Comparison of ENCODE assay signal across 1 cellular context in the genomic region with DNA sequence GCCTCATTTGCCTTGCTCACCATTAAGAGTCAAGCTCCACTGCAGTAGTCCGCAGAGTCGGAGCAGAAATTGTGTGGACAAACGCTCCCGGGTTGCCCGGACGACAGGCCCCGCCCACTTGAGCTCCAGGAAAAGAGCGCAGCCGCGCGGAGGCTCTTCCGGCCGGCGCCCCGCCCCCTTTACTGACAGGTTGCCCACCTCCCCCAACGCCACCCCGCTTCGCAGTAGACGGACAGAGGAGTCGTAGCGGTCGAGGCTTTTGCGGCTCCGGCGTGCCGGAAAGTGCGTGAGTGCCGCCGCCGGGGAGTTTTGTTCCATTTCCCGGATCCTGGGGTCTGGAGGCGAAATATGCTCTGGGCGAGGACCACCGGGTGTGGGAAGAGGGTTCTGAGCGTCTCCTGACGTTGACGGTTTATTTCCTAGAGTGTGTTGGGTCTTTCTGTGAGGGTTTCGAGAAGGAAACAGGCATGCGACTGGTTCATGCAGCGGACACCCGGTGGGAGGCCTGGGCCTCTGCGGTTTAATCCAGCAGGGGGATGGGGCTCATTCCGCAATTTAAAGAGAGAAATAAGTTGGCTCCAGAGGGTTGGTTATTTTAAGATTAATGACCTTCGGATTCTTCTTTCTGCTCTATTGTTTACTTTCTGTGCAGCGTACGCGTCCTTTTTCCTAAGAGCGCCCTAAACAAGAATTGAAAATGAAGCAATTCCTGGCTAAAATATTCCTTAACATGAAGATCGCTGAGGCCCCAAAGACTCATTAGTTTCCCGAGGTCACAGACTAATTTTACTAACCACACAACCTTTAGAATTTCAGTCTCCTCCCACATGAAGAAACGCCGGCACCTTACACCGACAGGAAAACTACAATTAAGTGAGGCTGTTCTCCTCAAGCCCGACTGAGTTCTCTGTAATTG.
TF ChIP-seq lines count a peak whose summit lies in the region.

A gene with protein sequence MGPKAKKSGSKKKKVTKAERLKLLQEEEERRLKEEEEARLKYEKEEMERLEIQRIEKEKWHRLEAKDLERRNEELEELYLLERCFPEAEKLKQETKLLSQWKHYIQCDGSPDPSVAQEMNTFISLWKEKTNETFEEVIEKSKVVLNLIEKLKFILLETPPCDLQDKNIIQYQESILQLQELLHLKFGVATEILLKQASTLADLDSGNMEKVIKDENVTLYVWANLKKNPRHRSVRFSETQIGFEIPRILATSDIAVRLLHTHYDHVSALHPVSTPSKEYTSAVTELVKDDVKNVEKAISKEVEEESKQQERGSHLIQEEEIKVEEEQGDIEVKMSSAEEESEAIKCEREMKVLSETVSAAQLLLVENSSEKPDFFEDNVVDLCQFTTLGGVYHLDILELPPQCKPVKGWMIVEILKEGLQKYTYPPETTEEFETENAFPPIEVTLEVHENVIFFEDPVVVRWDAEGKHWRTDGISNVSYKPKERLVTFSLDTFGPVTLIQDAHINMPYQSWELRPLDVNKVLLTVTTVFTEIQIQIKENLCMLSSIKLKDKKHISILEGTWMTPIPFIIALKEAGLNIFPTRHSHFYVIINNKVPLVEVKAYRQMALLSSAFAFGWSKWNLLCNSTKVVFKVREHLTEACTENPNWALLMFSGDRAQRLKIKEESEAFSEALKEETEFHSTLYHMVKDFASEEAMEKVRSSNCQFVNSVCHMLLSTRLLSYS (minus strand): TSS at position 105 of the 916 bp plus-strand sequence. CDS start 82 bp downstream, at position 23.
A gene with protein sequence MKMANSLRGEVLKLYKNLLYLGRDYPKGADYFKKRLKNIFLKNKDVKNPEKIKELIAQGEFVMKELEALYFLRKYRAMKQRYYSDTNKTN (plus strand): TSS at position 182 of the 916 bp plus-strand sequence. CDS start 8,720 bp downstream, outside the sequence.

TF ChIP-seq in HepG2, 621 proteins besides CTCF, POLR2A, EP300 and RAD21 (continued from another document and continues in another):
- TF ChIP-seq, protein P1, sequence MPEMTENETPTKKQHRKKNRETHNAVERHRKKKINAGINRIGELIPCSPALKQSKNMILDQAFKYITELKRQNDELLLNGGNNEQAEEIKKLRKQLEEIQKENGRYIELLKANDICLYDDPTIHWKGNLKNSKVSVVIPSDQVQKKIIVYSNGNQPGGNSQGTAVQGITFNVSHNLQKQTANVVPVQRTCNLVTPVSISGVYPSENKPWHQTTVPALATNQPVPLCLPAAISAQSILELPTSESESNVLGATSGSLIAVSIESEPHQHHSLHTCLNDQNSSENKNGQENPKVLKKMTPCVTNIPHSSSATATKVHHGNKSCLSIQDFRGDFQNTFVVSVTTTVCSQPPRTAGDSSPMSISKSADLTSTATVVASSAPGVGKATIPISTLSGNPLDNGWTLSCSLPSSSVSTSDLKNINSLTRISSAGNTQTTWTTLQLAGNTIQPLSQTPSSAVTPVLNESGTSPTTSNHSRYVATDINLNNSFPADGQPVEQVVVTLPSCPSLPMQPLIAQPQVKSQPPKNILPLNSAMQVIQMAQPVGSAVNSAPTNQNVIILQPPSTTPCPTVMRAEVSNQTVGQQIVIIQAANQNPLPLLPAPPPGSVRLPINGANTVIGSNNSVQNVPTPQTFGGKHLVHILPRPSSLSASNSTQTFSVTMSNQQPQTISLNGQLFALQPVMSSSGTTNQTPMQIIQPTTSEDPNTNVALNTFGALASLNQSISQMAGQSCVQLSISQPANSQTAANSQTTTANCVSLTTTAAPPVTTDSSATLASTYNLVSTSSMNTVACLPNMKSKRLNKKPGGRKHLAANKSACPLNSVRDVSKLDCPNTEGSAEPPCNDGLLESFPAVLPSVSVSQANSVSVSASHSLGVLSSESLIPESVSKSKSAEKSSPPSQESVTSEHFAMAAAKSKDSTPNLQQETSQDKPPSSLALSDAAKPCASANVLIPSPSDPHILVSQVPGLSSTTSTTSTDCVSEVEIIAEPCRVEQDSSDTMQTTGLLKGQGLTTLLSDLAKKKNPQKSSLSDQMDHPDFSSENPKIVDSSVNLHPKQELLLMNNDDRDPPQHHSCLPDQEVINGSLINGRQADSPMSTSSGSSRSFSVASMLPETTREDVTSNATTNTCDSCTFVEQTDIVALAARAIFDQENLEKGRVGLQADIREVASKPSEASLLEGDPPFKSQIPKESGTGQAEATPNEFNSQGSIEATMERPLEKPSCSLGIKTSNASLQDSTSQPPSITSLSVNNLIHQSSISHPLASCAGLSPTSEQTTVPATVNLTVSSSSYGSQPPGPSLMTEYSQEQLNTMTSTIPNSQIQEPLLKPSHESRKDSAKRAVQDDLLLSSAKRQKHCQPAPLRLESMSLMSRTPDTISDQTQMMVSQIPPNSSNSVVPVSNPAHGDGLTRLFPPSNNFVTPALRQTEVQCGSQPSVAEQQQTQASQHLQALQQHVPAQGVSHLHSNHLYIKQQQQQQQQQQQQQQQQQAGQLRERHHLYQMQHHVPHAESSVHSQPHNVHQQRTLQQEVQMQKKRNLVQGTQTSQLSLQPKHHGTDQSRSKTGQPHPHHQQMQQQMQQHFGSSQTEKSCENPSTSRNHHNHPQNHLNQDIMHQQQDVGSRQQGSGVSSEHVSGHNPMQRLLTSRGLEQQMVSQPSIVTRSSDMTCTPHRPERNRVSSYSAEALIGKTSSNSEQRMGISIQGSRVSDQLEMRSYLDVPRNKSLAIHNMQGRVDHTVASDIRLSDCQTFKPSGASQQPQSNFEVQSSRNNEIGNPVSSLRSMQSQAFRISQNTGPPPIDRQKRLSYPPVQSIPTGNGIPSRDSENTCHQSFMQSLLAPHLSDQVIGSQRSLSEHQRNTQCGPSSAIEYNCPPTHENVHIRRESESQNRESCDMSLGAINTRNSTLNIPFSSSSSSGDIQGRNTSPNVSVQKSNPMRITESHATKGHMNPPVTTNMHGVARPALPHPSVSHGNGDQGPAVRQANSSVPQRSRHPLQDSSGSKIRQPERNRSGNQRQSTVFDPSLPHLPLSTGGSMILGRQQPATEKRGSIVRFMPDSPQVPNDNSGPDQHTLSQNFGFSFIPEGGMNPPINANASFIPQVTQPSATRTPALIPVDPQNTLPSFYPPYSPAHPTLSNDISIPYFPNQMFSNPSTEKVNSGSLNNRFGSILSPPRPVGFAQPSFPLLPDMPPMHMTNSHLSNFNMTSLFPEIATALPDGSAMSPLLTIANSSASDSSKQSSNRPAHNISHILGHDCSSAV (CRISPR knock-in tag; IDR thresholded peaks at IDR 0.05; ENCODE audit: borderline replicate concordance), result peak; percentile 91; the same call in 1 of the 2 replicates
- TF ChIP-seq NR1H2 (CRISPR knock-in tag; IDR thresholded peaks at IDR 0.05; ENCODE audit: borderline replicate concordance, low read depth) (no peak), CBX2 (IDR thresholded peaks at IDR 0.05; ENCODE audit: low read depth, low read length) (no peak), CBX2 (CRISPR knock-in tag; IDR thresholded peaks at IDR 0.05; ENCODE audit: low read depth) (no peak), ZNF33B (CRISPR knock-in tag; IDR thresholded peaks at IDR 0.05) (0 out of 2 replicates have a peak, but pooled peaks have one; percentile 38), KDM1A (CRISPR knock-in tag; IDR thresholded peaks at IDR 0.05) (no peak), NR2F2 (IDR thresholded peaks at IDR 0.05; ENCODE audit: borderline replicate concordance, low read depth) (no peak; the same call in 1 of the 2 replicates), ZNF703 (CRISPR knock-in tag; IDR thresholded peaks at IDR 0.05; ENCODE audit: borderline replicate concordance) (no peak), TCF12 (IDR thresholded peaks at IDR 0.05) (no peak), TCF12 (CRISPR knock-in tag; IDR thresholded peaks at IDR 0.05) (no peak), JUND (CRISPR knock-in tag; IDR thresholded peaks at IDR 0.05) (no peak), ZNF557 (CRISPR knock-in tag; IDR thresholded peaks at IDR 0.05) (no peak), ZNF431 (CRISPR knock-in tag; IDR thresholded peaks at IDR 0.05; ENCODE audit: borderline replicate concordance, low read depth) (peak; percentile 67; the same call in 1 of the 2 replicates), KDM5A (IDR thresholded peaks at IDR 0.05; ENCODE audit: borderline replicate concordance, low read length) (peak; percentile 70; the same call in 1 of the 2 replicates), ADNP (CRISPR knock-in tag; IDR thresholded peaks at IDR 0.05) (no peak), ZNF781 (CRISPR knock-in tag; IDR thresholded peaks at IDR 0.05; ENCODE audit: borderline replicate concordance, not compliant biosample characterization) (peak; percentile 86), SNAI1 (CRISPR knock-in tag; IDR thresholded peaks at IDR 0.05; ENCODE audit: borderline replicate concordance) (peak; percentile 74; the same call in 1 of the 2 replicates), AHR (CRISPR knock-in tag; IDR thresholded peaks at IDR 0.05) (no peak), ZSCAN25 (CRISPR knock-in tag; IDR thresholded peaks at IDR 0.05) (0 out of 2 replicates have a peak, but pooled peaks have one; percentile 23), ZNF30 (CRISPR knock-in tag; IDR thresholded peaks at IDR 0.05) (no peak), ZFP36L1 (CRISPR knock-in tag; IDR thresholded peaks at IDR 0.05) (no peak; the same call in 1 of the 2 replicates)
- TF ChIP-seq, protein P2, sequence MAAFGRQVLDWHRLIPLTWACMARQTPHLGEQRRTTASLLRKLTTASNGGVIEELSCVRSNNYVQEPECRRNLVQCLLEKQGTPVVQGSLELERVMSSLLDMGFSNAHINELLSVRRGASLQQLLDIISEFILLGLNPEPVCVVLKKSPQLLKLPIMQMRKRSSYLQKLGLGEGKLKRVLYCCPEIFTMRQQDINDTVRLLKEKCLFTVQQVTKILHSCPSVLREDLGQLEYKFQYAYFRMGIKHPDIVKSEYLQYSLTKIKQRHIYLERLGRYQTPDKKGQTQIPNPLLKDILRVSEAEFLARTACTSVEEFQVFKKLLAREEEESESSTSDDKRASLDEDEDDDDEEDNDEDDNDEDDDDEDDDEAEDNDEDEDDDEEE (CRISPR knock-in tag; IDR thresholded peaks at IDR 0.05), result no peak
- TF ChIP-seq, protein P3, sequence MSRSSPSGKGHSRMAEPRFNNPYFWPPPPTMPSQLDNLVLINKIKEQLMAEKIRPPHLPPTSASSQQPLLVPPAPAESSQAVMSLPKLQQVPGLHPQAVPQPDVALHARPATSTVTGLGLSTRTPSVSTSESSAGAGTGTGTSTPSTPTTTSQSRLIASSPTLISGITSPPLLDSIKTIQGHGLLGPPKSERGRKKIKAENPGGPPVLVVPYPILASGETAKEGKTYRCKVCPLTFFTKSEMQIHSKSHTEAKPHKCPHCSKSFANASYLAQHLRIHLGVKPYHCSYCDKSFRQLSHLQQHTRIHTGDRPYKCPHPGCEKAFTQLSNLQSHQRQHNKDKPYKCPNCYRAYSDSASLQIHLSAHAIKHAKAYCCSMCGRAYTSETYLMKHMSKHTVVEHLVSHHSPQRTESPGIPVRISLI (CRISPR knock-in tag; IDR thresholded peaks at IDR 0.05; ENCODE audit: borderline replicate concordance), result no peak
- TF ChIP-seq, protein P4, sequence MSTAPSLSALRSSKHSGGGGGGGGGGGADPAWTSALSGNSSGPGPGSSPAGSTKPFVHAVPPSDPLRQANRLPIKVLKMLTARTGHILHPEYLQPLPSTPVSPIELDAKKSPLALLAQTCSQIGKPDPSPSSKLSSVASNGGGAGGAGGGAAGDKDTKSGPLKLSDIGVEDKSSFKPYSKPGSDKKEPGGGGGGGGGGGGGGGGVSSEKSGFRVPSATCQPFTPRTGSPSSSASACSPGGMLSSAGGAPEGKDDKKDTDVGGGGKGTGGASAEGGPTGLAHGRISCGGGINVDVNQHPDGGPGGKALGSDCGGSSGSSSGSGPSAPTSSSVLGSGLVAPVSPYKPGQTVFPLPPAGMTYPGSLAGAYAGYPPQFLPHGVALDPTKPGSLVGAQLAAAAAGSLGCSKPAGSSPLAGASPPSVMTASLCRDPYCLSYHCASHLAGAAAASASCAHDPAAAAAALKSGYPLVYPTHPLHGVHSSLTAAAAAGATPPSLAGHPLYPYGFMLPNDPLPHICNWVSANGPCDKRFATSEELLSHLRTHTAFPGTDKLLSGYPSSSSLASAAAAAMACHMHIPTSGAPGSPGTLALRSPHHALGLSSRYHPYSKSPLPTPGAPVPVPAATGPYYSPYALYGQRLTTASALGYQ (CRISPR knock-in tag; IDR thresholded peaks at IDR 0.05), result no peak
- TF ChIP-seq, protein P5, sequence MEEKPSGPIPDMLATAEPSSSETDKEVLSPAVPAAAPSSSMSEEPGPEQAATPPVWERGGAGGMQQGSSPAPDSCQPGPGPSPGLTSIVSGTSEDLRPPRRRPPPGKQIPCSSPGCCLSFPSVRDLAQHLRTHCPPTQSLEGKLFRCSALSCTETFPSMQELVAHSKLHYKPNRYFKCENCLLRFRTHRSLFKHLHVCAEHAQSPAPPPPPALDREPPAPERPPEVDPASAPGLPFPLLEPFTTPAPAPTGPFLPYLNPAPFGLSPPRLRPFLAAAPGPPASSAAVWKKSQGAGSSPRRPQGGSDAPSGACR (CRISPR knock-in tag; IDR thresholded peaks at IDR 0.05), result 0 out of 2 replicates have a peak, but pooled peaks have one; percentile 61
- TF ChIP-seq, protein P6, sequence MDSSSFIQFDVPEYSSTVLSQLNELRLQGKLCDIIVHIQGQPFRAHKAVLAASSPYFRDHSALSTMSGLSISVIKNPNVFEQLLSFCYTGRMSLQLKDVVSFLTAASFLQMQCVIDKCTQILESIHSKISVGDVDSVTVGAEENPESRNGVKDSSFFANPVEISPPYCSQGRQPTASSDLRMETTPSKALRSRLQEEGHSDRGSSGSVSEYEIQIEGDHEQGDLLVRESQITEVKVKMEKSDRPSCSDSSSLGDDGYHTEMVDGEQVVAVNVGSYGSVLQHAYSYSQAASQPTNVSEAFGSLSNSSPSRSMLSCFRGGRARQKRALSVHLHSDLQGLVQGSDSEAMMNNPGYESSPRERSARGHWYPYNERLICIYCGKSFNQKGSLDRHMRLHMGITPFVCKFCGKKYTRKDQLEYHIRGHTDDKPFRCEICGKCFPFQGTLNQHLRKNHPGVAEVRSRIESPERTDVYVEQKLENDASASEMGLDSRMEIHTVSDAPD (CRISPR knock-in tag; IDR thresholded peaks at IDR 0.05), result no peak
- TF ChIP-seq, protein P7, sequence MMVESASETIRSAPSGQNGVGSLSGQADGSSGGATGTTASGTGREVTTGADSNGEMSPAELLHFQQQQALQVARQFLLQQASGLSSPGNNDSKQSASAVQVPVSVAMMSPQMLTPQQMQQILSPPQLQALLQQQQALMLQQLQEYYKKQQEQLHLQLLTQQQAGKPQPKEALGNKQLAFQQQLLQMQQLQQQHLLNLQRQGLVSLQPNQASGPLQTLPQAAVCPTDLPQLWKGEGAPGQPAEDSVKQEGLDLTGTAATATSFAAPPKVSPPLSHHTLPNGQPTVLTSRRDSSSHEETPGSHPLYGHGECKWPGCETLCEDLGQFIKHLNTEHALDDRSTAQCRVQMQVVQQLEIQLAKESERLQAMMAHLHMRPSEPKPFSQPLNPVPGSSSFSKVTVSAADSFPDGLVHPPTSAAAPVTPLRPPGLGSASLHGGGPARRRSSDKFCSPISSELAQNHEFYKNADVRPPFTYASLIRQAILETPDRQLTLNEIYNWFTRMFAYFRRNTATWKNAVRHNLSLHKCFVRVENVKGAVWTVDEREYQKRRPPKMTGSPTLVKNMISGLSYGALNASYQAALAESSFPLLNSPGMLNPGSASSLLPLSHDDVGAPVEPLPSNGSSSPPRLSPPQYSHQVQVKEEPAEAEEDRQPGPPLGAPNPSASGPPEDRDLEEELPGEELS (CRISPR knock-in tag; IDR thresholded peaks at IDR 0.05), result peak; percentile 46; the same call in 1 of the 2 replicates
- TF ChIP-seq, protein P8, sequence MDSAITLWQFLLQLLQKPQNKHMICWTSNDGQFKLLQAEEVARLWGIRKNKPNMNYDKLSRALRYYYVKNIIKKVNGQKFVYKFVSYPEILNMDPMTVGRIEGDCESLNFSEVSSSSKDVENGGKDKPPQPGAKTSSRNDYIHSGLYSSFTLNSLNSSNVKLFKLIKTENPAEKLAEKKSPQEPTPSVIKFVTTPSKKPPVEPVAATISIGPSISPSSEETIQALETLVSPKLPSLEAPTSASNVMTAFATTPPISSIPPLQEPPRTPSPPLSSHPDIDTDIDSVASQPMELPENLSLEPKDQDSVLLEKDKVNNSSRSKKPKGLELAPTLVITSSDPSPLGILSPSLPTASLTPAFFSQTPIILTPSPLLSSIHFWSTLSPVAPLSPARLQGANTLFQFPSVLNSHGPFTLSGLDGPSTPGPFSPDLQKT (CRISPR knock-in tag; IDR thresholded peaks at IDR 0.05; ENCODE audit: borderline replicate concordance), result no peak
